In the genomic region with DNA sequence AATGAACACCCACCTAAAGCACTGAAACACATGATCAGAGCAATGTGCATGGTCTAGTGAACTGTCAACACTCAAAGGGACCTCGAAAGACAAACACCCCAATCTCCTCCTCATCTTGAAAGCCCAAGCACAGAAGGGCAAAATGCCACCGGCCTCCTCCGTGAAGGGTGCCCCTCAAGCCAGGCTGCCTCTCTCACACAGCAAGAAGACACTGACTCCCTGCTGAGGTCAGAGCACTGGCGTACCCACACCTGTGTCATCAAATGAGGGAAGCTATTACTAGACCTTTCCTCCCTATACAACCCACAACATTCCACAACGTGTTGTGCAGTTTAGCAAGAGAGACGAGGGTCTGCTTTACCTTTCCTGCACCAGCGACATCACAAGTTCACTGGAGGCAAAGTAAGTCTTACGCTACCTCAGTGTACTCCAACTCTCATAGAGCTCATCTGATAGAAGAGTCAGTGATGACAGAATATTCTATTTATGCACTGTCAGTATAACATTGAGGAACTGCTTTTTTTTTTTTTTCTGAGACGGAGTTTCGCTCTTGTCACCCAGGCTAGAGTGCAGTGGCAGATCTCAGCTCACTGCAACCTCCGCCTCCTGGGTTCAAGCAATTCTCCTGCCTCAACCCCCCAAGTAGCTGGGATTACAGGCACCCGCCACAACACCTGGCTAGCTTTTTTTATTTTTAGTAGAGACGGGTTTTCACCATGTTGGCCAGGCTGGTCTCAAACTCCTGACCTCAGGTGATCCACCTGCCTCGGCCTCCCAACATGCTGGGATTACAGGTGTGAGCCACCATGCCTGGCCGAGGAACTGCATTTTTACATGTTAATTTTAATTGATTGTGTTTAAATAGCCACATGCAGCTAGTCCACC, we compare ENCODE assay signal across 11 cellular contexts. TPM values are rescaled to one million over a fixed set of nuclear protein-coding genes. Genes with fewer than 3 reads are reported as not detected.
A peak's percentile ranks its signal among the peaks of the same experiment; 100 is the strongest.
DNase-seq lines count a peak whose midpoint lies in the region; ATAC-seq and TF ChIP-seq lines count a peak whose summit lies in the region.
"Had no signal": no experiment of that assay in that cellular context is flagged by ENCODE, and none has a peak within 500 bp of the region (broad histone marks: within the 10 kb centered on the region; RNA-seq: fewer than 3 reads in every experiment).

No MANE protein-coding gene starts in this region.

- no peaks in the 10 kb centered on the region for H3K9me3 ChIP-seq in thyroid gland

- DNase-seq in omental fat pad (ENCODE audit: low spot score) (peak; percentile 7), GOT3 (lab: John Stamatoyannopoulos, UW) (no peak), thyroid gland (no peak), NCI-H345 treated with DMSO at 0.1 percent for 48 hours (lab: John Stamatoyannopoulos, UW; ENCODE audit: unreplicated experiment) (no peak)
- DNase-seq: aorta; SHP77 treated with DMSO at 0.1 percent for 48 hours; stimulated activated CD4-positive, alpha-beta T cell treated with anti-CD3 and anti-CD28 coated beads, Interleukin-4, amount 100 ng/mL, for 24 hours had no signal

- H3K36me3 Mint-ChIP-seq in brain: peaks cover 40% of the 10 kb centered on the region

- H3K27ac Mint-ChIP-seq in brain: peak overlapping the region in 2 of 5 experiments; percentile 24 to 27

- intact Hi-C loops in thyroid gland (cut with DNase I): no loop called here

- H3K9me3 Mint-ChIP-seq in brain: no peaks in the 10 kb centered on the region

- peaks cover 10% of the 10 kb centered on the region for H3K27me3 Mint-ChIP-seq in brain

- TF ChIP-seq CTCF in brain (conservative IDR thresholded peaks at IDR 0.05) (no peak), omental fat pad (IDR thresholded peaks at IDR 0.05) (no peak), thyroid gland (IDR thresholded peaks at IDR 0.05) (no peak)

- H3K27me3 ChIP-seq in thyroid gland: no peaks in the 10 kb centered on the region

- no peak overlapping the region for H3K4me3 ChIP-seq in thyroid gland (replicated peaks in 1 of 3)

- H3K27ac ChIP-seq in thyroid gland: no peak overlapping the region

- H3K4me1 Mint-ChIP-seq in brain: peaks cover 77% of the 10 kb centered on the region

- peaks cover 37 to 56% of the 10 kb centered on the region in 2 donors for H3K4me1 ChIP-seq in thyroid gland

- peak overlapping the region in 4 of 5 experiments; percentile 94 to 96 (median 95) for H3K4me3 Mint-ChIP-seq in brain

- WGBS in thyroid gland, 2 donors: 84 to 85% methylated on average over 15 of the region's 15 CpGs

- peaks cover 0 to 5% of the 10 kb centered on the region in 2 donors for H3K36me3 ChIP-seq in thyroid gland

- no peak for TF ChIP-seq POLR2A in thyroid gland (IDR thresholded peaks at IDR 0.05)

- peak; percentile 42 for ATAC-seq in GM18519 (IDR thresholded peaks at IDR 0.05; ENCODE audit: low FRiP score, unreplicated experiment)
- peak; percentile 40 for ATAC-seq in HG03565 (IDR thresholded peaks at IDR 0.05; ENCODE audit: unreplicated experiment)
- no peak for ATAC-seq in omental fat pad (ENCODE audit: low FRiP score)
- ATAC-seq in HG02970 (IDR thresholded peaks at IDR 0.05; ENCODE audit: low FRiP score, unreplicated experiment): no peak

RNA-seq across cellular contexts. Expression of a gene that starts 3.3 kb away (rescaled TPM):
- polyA plus RNA-seq in brain (ENCODE audit: insufficient read depth, low read depth, low replicate concordance): 40.7 TPM
- total RNA-seq in omental fat pad: 10 to 100 TPM in 3 of 4 donors, 1 to 10 TPM in 1; 9.7 to 20.0 (median 15.2) TPM
- 10 to 100 TPM; 25.2 to 32.0 (median 30.0) TPM for total RNA-seq in thyroid gland

RNA-seq across cellular contexts. Expression of a gene that starts 15.6 kb away (rescaled TPM):
- 35.7 TPM for polyA plus RNA-seq in brain (ENCODE audit: insufficient read depth, low read depth, low replicate concordance)
- total RNA-seq in omental fat pad: 10 to 100 TPM; 25.5 to 40.8 (median 26.8) TPM
- 10 to 100 TPM; 43.5 to 82.2 (median 53.7) TPM for total RNA-seq in thyroid gland

RNA-seq across cellular contexts. Expression of a gene that starts 36.5 kb away (rescaled TPM):
- polyA plus RNA-seq in brain (ENCODE audit: insufficient read depth, low read depth, low replicate concordance): 10.5 TPM
- total RNA-seq in omental fat pad (10 to 100 TPM; 18.4 to 30.6 (median 24.8) TPM), thyroid gland (10 to 100 TPM; 17.2 to 59.7 (median 34.1) TPM)

Comparison
In these comparisons a context has a peak if more than half of its experiments do, and no peak if none do; other contexts are left out.
1. ATAC-seq: peak in GM18519 (single experiment) and HG03565 (single experiment); none in omental fat pad (single experiment) and HG02970 (single experiment).